Comparison of ENCODE assay signal across 11 cellular contexts in genomic region chr4:6272863-6273660, GRCh38. TPM values are rescaled to one million over a fixed set of nuclear protein-coding genes. Genes with fewer than 3 reads are reported as not detected.
DNase-seq lines count a peak whose midpoint lies in the region; ATAC-seq and TF ChIP-seq lines count a peak whose summit lies in the region.
"Had no signal": no experiment of that assay in that cellular context is flagged by ENCODE, and none has a peak within 500 bp of the region (broad histone marks: within the 10 kb centered on the region; RNA-seq: fewer than 3 reads in every experiment).

No MANE protein-coding gene starts in this region.

- H3K9me3 Mint-ChIP-seq in MCF 10A (ENCODE audit: unreplicated experiment) = no peaks in the 10 kb centered on the region
- H3K9me3 Mint-ChIP-seq: activated naive CD4-positive, alpha-beta T cell treated with anti-CD3 and anti-CD28 coated beads, Interleukin-2, amount 50 U/mL, for 72 hours had no signal

- H3K4me1 ChIP-seq in upper lobe of right lung = peaks cover 61% of the 10 kb centered on the region

- peaks cover 5% of the 10 kb centered on the region for H3K27me3 Mint-ChIP-seq in MCF 10A (ENCODE audit: insufficient read depth, unreplicated experiment)

- no TSS peak for BruUV-seq in MCF 10A (replicated peaks; lab: Mats Ljungman, UMichigan)

- no peaks in the 10 kb centered on the region for H3K36me3 Mint-ChIP-seq in MCF 10A (ENCODE audit: insufficient read depth, unreplicated experiment)
- H3K36me3 Mint-ChIP-seq: activated naive CD4-positive, alpha-beta T cell treated with anti-CD3 and anti-CD28 coated beads, Interleukin-2, amount 50 U/mL, for 72 hours had no signal

- ATAC-seq in upper lobe of right lung (peak; percentile 17), GM19035 (IDR thresholded peaks at IDR 0.05; ENCODE audit: unreplicated experiment) (no peak)
- ATAC-seq: activated naive CD4-positive, alpha-beta T cell treated with anti-CD3 and anti-CD28 coated beads, Interleukin-2, amount 50 U/mL, for 72 hours; mucosa of descending colon had no signal

- CTCF ChIA-PET in MCF 10A (lab: Yijun Ruan, JAX) = interaction anchor here (0.6 to 4.2 kb wide), 9 partner anchors 11 to 61 kb away, joined by 3 to 22 read pairs (median 4); no protein-coding TSS in a partner anchor

- H3K27ac ChIP-seq in layer of hippocampus (ENCODE audit: low read depth, low read length) (peak overlapping the region; percentile 78), upper lobe of right lung (peak overlapping the region; percentile 79)
- H3K27ac ChIP-seq: 22Rv1 had no signal

- no peak overlapping the region for H3K27ac Mint-ChIP-seq in MCF 10A (ENCODE audit: low read depth, unreplicated experiment)

- H3K27me3 ChIP-seq in layer of hippocampus (ENCODE audit: control insufficient read depth, insufficient read depth, low read length) (no peaks in the 10 kb centered on the region), upper lobe of right lung (no peaks in the 10 kb centered on the region)

- peak overlapping the region; percentile 5 for H3K4me3 ChIP-seq in upper lobe of right lung
- H3K4me3 ChIP-seq: mucosa of descending colon had no signal

- peaks cover 30% of the 10 kb centered on the region for H3K4me1 Mint-ChIP-seq in MCF 10A (ENCODE audit: insufficient read depth, unreplicated experiment)

- H3K36me3 ChIP-seq in upper lobe of right lung = no peaks in the 10 kb centered on the region

- POLR2A ChIA-PET in MCF 10A (lab: Yijun Ruan, JAX) = no interaction called here

- no peaks in the 10 kb centered on the region for H3K9me3 ChIP-seq in upper lobe of right lung
- H3K9me3 ChIP-seq: mucosa of descending colon had no signal

- H3K4me3 Mint-ChIP-seq in MCF 10A (ENCODE audit: unreplicated experiment) = peak overlapping the region; percentile 31

- TF ChIP-seq CTCF in MCF 10A (IDR thresholded peaks at IDR 0.05; ENCODE audit: unreplicated experiment) (no peak), upper lobe of right lung (IDR thresholded peaks at IDR 0.05) (no peak)

- DNase-seq in DMS 273 (lab: John Stamatoyannopoulos, UW; ENCODE audit: unreplicated experiment) (peak; percentile 21), DMS 273 treated with DMSO at 0.1 percent for 48 hours (lab: John Stamatoyannopoulos, UW) (no peak), MCF 10A (ENCODE audit: unreplicated experiment) (peak; percentile 51), upper lobe of right lung (no peak), ureter (ENCODE audit: low spot score) (no peak), DMS79 treated with DMSO at 0.1 percent for 48 hours (lab: John Stamatoyannopoulos, UW) (no peak)

- intact Hi-C loops in MCF 10A (cut with micrococcal nuclease) = no loop called here
- intact Hi-C loops in upper lobe of right lung (cut with DNase I) = no loop called here

RNA-seq across cellular contexts. Expression of gene WFS1, which starts 3.4 kb away (rescaled TPM):
- total RNA-seq in MCF 10A (2022) (41.7 and 62.4 TPM in 2 replicates), upper lobe of right lung (110 TPM), ureter (68.1 TPM)

Comparison
In these comparisons a context has a peak if more than half of its experiments do, and no peak if none do; other contexts are left out.
1. DNase-seq: peak in DMS 273 (single experiment) and MCF 10A (single experiment); none in DMS 273 treated with DMSO at 0.1 percent for 48 hours (single experiment), upper lobe of right lung (single experiment), ureter (single experiment) and DMS79 treated with DMSO at 0.1 percent for 48 hours (single experiment).